Comparison of ENCODE assay signal across 1 cellular context in the genomic region with DNA sequence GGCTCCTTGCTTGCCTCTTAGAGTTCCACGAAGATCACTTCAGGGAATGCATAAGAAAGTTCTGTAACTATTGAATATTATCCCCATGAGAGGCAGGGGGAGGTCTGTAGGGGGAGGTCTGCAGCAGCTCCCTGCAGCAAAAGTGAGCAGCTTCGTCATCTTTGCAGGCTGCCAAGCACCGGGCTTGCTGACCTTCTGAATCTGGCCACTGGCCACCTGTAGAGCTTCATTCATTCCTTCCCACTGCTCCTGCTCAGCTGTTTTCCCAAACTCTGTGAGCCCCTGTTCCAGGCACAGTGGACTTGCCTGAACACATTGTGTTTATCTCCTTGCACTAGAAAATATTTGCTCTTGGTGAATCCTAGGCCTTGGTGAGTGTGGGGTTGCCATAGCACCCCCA.
TF ChIP-seq lines count a peak whose summit lies in the region.

No MANE protein-coding gene starts in this region.

TF ChIP-seq in GM23338, 12 proteins besides CTCF, POLR2A, EP300 and RAD21 (continued from another document):
- TF ChIP-seq, protein P1, sequence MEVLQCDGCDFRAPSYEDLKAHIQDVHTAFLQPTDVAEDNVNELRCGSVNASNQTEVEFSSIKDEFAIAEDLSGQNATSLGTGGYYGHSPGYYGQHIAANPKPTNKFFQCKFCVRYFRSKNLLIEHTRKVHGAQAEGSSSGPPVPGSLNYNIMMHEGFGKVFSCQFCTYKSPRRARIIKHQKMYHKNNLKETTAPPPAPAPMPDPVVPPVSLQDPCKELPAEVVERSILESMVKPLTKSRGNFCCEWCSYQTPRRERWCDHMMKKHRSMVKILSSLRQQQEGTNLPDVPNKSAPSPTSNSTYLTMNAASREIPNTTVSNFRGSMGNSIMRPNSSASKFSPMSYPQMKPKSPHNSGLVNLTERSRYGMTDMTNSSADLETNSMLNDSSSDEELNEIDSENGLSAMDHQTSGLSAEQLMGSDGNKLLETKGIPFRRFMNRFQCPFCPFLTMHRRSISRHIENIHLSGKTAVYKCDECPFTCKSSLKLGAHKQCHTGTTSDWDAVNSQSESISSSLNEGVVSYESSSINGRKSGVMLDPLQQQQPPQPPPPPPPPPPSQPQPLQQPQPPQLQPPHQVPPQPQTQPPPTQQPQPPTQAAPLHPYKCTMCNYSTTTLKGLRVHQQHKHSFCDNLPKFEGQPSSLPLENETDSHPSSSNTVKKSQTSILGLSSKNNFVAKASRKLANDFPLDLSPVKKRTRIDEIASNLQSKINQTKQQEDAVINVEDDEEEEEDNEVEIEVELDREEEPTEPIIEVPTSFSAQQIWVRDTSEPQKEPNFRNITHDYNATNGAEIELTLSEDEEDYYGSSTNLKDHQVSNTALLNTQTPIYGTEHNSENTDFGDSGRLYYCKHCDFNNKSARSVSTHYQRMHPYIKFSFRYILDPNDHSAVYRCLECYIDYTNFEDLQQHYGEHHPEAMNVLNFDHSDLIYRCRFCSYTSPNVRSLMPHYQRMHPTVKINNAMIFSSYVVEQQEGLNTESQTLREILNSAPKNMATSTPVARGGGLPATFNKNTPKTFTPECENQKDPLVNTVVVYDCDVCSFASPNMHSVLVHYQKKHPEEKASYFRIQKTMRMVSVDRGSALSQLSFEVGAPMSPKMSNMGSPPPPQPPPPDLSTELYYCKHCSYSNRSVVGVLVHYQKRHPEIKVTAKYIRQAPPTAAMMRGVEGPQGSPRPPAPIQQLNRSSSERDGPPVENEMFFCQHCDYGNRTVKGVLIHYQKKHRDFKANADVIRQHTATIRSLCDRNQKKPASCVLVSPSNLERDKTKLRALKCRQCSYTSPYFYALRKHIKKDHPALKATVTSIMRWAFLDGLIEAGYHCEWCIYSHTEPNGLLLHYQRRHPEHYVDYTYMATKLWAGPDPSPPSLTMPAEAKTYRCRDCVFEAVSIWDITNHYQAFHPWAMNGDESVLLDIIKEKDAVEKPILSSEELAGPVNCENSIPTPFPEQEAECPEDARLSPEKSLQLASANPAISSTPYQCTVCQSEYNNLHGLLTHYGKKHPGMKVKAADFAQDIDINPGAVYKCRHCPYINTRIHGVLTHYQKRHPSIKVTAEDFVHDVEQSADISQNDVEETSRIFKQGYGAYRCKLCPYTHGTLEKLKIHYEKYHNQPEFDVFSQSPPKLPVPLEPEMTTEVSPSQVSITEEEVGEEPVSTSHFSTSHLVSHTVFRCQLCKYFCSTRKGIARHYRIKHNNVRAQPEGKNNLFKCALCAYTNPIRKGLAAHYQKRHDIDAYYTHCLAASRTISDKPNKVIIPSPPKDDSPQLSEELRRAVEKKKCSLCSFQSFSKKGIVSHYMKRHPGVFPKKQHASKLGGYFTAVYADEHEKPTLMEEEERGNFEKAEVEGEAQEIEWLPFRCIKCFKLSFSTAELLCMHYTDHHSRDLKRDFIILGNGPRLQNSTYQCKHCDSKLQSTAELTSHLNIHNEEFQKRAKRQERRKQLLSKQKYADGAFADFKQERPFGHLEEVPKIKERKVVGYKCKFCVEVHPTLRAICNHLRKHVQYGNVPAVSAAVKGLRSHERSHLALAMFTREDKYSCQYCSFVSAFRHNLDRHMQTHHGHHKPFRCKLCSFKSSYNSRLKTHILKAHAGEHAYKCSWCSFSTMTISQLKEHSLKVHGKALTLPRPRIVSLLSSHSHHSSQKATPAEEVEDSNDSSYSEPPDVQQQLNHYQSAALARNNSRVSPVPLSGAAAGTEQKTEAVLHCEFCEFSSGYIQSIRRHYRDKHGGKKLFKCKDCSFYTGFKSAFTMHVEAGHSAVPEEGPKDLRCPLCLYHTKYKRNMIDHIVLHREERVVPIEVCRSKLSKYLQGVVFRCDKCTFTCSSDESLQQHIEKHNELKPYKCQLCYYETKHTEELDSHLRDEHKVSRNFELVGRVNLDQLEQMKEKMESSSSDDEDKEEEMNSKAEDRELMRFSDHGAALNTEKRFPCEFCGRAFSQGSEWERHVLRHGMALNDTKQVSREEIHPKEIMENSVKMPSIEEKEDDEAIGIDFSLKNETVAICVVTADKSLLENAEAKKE (CRISPR knock-in tag; IDR thresholded peaks at IDR 0.05) = no peak
- TF ChIP-seq POLR2AphosphoS5 (IDR thresholded peaks at IDR 0.05; ENCODE audit: low read depth) = no peak
